11 cellular contexts compared by ENCODE assay signal in the genomic region with DNA sequence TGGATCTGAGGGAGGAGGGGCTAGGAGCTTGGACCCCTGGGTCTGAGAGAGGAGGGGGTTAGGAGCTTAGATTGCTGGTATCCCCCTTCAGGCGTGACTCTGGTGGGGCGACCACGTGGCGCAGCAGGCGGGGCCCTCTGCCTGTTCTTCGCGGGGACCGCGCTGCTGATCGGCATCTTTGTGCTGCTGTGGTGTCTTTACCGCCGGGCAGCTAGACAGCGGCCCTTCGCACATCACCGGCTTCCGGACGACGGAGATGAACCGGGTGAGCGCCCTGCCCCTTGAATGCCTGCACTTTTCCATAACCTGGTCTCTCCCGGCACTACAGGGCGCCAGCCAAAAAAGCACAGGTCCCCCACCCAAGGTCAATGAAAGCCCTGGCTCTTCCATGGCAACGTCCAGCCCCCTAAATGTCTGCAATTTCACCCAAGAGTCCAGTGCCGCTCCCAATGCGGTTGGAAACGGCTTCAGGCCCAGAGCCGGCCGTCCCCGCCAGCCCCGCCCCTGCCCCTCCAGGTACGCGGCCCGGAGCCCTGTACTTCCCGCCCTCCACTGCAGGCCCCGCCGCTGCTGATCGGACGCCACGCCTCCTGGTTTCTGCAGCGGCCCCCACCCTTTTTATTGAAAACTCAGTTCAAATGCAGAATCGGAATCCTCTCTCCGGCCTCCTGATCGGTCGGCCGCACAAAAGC. TPM values are rescaled to one million over a fixed set of nuclear protein-coding genes. Genes with fewer than 3 reads are reported as not detected.
A peak's percentile ranks its signal among the peaks of the same experiment; 100 is the strongest.
DNase-seq lines count a peak whose midpoint lies in the region; ATAC-seq and TF ChIP-seq lines count a peak whose summit lies in the region.
"Had no signal": no experiment of that assay in that cellular context is flagged by ENCODE, and none has a peak within 500 bp of the region (broad histone marks: within the 10 kb centered on the region; RNA-seq: fewer than 3 reads in every experiment).

No MANE protein-coding gene starts in this region.

- H3K27me3 Mint-ChIP-seq in Calu3 (ENCODE audit: unreplicated experiment): peaks cover 99% of the 10 kb centered on the region
- H3K27me3 Mint-ChIP-seq in IgD-negative memory B cell: peaks cover 77% of the 10 kb centered on the region
- H3K27me3 Mint-ChIP-seq in activated naive CD8-positive, alpha-beta T cell: peaks cover 51% of the 10 kb centered on the region

- no peaks in the 10 kb centered on the region for H3K36me3 Mint-ChIP-seq in Calu3 (ENCODE audit: insufficient read depth, unreplicated experiment)
- no peaks in the 10 kb centered on the region for H3K36me3 Mint-ChIP-seq in IgD-negative memory B cell
- H3K36me3 Mint-ChIP-seq in activated naive CD8-positive, alpha-beta T cell: no peaks in the 10 kb centered on the region

- H3K27ac Mint-ChIP-seq in Calu3 (ENCODE audit: unreplicated experiment) (no peak overlapping the region), IgD-negative memory B cell (peak overlapping the region in 2 of 3 donors; percentile 59 to 72)
- no peak overlapping the region for H3K27ac Mint-ChIP-seq in activated naive CD8-positive, alpha-beta T cell

- no TSS peak for BruUV-seq in Calu3 (replicated peaks; lab: Mats Ljungman, UMichigan)

- H3K4me1 ChIP-seq in mucosa of descending colon (ENCODE audit: low read depth): peaks cover 5% of the 10 kb centered on the region

- CTCF ChIA-PET in Calu3 (lab: Charles Lee): interaction anchor here (0.7 kb wide), 1 partner anchor 561 kb away, joined by 4 read pairs; no protein-coding TSS in a partner anchor

- intact Hi-C loops in Calu3 (cut with micrococcal nuclease; ENCODE audit: unreplicated experiment) (loop anchor here (5.0 kb wide), 1 partner anchor 36 kb away; no protein-coding TSS in a partner anchor), mucosa of descending colon (cut with DNase I, micrococcal nuclease) (no loop called here)

- H3K9me3 Mint-ChIP-seq in Calu3 (ENCODE audit: low read depth, unreplicated experiment): peaks cover 3% of the 10 kb centered on the region
- no peaks in the 10 kb centered on the region for H3K9me3 Mint-ChIP-seq in IgD-negative memory B cell
- H3K9me3 Mint-ChIP-seq in activated naive CD8-positive, alpha-beta T cell (ENCODE audit: low read depth): no peaks in the 10 kb centered on the region

- H3K4me3 Mint-ChIP-seq in Calu3 (ENCODE audit: low read depth, unreplicated experiment): peak overlapping the region; percentile 37
- H3K4me3 Mint-ChIP-seq in IgD-negative memory B cell: peak overlapping the region in 3 of 4 donors; percentile 58 to 89 (median 75)
- peak overlapping the region; percentile 56 for H3K4me3 Mint-ChIP-seq in activated naive CD8-positive, alpha-beta T cell

- no peaks in the 10 kb centered on the region for H3K36me3 ChIP-seq in mucosa of descending colon (ENCODE audit: low read depth)

- peak; percentile 42 for DNase-seq in Calu3
- DNase-seq in mucosa of descending colon: peak in 1 of 3 donors; percentile 43
- no peak for DNase-seq in GM10266 (ENCODE audit: extremely low spot score)
- DNase-seq in stimulated activated CD4-positive, alpha-beta T cell treated with anti-CD3 and anti-CD28 coated beads, Interleukin-1b, Interleukin-23, amount 100 ng/mL, for 48 hours: no peak

- H3K4me1 Mint-ChIP-seq in Calu3 (ENCODE audit: low read depth, unreplicated experiment) (peaks cover 29% of the 10 kb centered on the region), IgD-negative memory B cell (peaks cover 23 to 52% (median 36%) of the 10 kb centered on the region in 3 donors)
- H3K4me1 Mint-ChIP-seq in activated naive CD8-positive, alpha-beta T cell (ENCODE audit: low read depth): peaks cover 56% of the 10 kb centered on the region

- ATAC-seq in mucosa of descending colon (peak; percentile 31), GM18511 (IDR thresholded peaks at IDR 0.05; ENCODE audit: unreplicated experiment) (no peak), HG03520 (IDR thresholded peaks at IDR 0.05; ENCODE audit: unreplicated experiment) (no peak)

- TF ChIP-seq CTCF in Calu3 (IDR thresholded peaks at IDR 0.05; ENCODE audit: unreplicated experiment): no peak
- TF ChIP-seq CTCF in mucosa of descending colon (IDR thresholded peaks at IDR 0.05): no peak
- no peak for TF ChIP-seq CTCF in GM10266 (IDR thresholded peaks at IDR 0.05; ENCODE audit: control insufficient read depth, insufficient read depth, low read depth, missing control alignments)

- H3K9me3 ChIP-seq in mucosa of descending colon: no peaks in the 10 kb centered on the region

- H3K4me3 ChIP-seq in mucosa of descending colon: no peak overlapping the region

RNA-seq across cellular contexts. Expression of a gene that starts 2.8 kb away (rescaled TPM):
- not detected in 2 replicates for total RNA-seq in Calu3 (2022)
- not detected for polyA plus RNA-seq in IgD-negative memory B cell
- not detected for total RNA-seq in mucosa of descending colon
- total RNA-seq: liver, NCI-H460 had no signal
- polyA plus RNA-seq: adipose tissue, liver had no signal

RNA-seq across cellular contexts. Expression of a gene that starts 4.8 kb away (rescaled TPM):
- not detected in 2 replicates for total RNA-seq in Calu3 (2022)
- polyA plus RNA-seq in IgD-negative memory B cell: not detected
- not detected for total RNA-seq in mucosa of descending colon
- total RNA-seq: liver, NCI-H460 had no signal
- polyA plus RNA-seq: adipose tissue, liver had no signal

RNA-seq across cellular contexts. Expression of a gene that starts 13.3 kb away (rescaled TPM):
- not detected in 2 replicates for total RNA-seq in Calu3 (2022)
- not detected for polyA plus RNA-seq in IgD-negative memory B cell
- 1 to 10 TPM in 1 of 3 donors, under 1 TPM in 2; 0.20 to 1.0 (median 0.51) TPM for total RNA-seq in mucosa of descending colon
- total RNA-seq: NCI-H460 had no signal

RNA-seq across cellular contexts. Expression of a gene that starts 23.6 kb away (rescaled TPM):
- total RNA-seq in Calu3 (2022) (127 and 141 TPM in 2 replicates), mucosa of descending colon (10 to 100 TPM; 65.2 to 78.7 (median 76.6) TPM)
- 98.8 TPM for polyA plus RNA-seq in IgD-negative memory B cell

RNA-seq across cellular contexts. Expression of a gene that starts 25.0 kb away (rescaled TPM):
- 34.4 and 36.1 TPM in 2 replicates for total RNA-seq in Calu3 (2022)
- 67.5 TPM for polyA plus RNA-seq in IgD-negative memory B cell
- total RNA-seq in mucosa of descending colon: 10 to 100 TPM; 31.2 to 36.4 (median 36.3) TPM

Comparison
In these comparisons a context has a peak if more than half of its experiments do, and no peak if none do; other contexts are left out.
1. H3K27ac Mint-ChIP-seq: peak in IgD-negative memory B cell (2 of 3); none in Calu3 (single experiment) and activated naive CD8-positive, alpha-beta T cell (single experiment).
2. Peak in every context shown above with its lines, with median percentiles within 50 percentile points of each other: H3K4me3 Mint-ChIP-seq.